Comparison of ENCODE assay signal across 7 cellular contexts in genomic region chr9:121268598-121269029, GRCh38. TPM values are rescaled to one million over a fixed set of nuclear protein-coding genes. Genes with fewer than 3 reads are reported as not detected.
DNase-seq lines count a peak whose midpoint lies in the region; ATAC-seq, FAIRE-seq and TF ChIP-seq lines count a peak whose summit lies in the region.

No MANE protein-coding gene starts in this region.

- H3K4me3 Mint-ChIP-seq in activated T-helper 1 cell treated with anti-CD3 and anti-CD28 coated beads, Interleukin-12 subunit alpha, Interleukin-12 subunit beta, Interleukin-2, Interleukin-4 antibody, amounts not matched to agents 30 ng/mL and 10 ng/mL and 1 ng/mL, durations not matched to agents 14 hours and 24 hours and 36 hours, result peak overlapping the region; percentile 71

- ATAC-seq in HG03342 (IDR thresholded peaks at IDR 0.05; ENCODE audit: unreplicated experiment), result peak; percentile 55

- peak; percentile 31 for DNase-seq in GM19239 (ENCODE audit: insufficient read length, low spot score)
- no peak for DNase-seq in activated T-helper 1 cell treated with anti-CD3 and anti-CD28 coated beads, Interleukin-12 subunit alpha, Interleukin-12 subunit beta, Interleukin-2, Interleukin-4 antibody, amounts not matched to agents 30 ng/mL and 10 ng/mL and 1 ng/mL, durations not matched to agents 14 hours and 24 hours and 36 hours (ENCODE audit: low spot score)
- no peak for DNase-seq in hepatocyte (ENCODE audit: low spot score)
- peak; percentile 39 for DNase-seq in small intestine
- no peak for DNase-seq in stimulated activated CD4-positive, alpha-beta T cell treated with anti-CD3 and anti-CD28 coated beads, Interleukin-15, amount 100 ng/mL, for 24 hours
- DNase-seq in NCI-H748 (lab: John Stamatoyannopoulos, UW; ENCODE audit: unreplicated experiment), result no peak

- H3K36me3 ChIP-seq in hepatocyte (replicated peaks; ENCODE audit: insufficient read depth, low read depth) (no peaks in the 10 kb centered on the region), small intestine (ENCODE audit: control insufficient read depth in 2 of 2, insufficient read depth in 2 of 2, low read length in 2 of 2) (no peaks in the 10 kb centered on the region)

- no peak for FAIRE-seq in GM19239 (lab: Jason Lieb, UNC)
- no peak for FAIRE-seq in small intestine (lab: Jason Lieb, UNC)

- H3K4me3 ChIP-seq in hepatocyte, result peak overlapping the region; percentile 100
- peak overlapping the region; percentile 48 to 61 for H3K4me3 ChIP-seq in small intestine (ENCODE audit: low read depth in 1 of 2, low read length in 2 of 2)

- H3K4me1 Mint-ChIP-seq in activated T-helper 1 cell treated with anti-CD3 and anti-CD28 coated beads, Interleukin-12 subunit alpha, Interleukin-12 subunit beta, Interleukin-2, Interleukin-4 antibody, amounts not matched to agents 30 ng/mL and 10 ng/mL and 1 ng/mL, durations not matched to agents 14 hours and 24 hours and 36 hours (ENCODE audit: low read depth), result peaks cover 20% of the 10 kb centered on the region

- H3K27me3 ChIP-seq in hepatocyte (no peaks in the 10 kb centered on the region), small intestine (ENCODE audit: control insufficient read depth in 2 of 2, insufficient read depth in 2 of 2, low read length in 2 of 2) (no peaks in the 10 kb centered on the region)

- intact Hi-C loops in activated T-helper 1 cell treated with anti-CD3 and anti-CD28 coated beads, Interleukin-12 subunit alpha, Interleukin-12 subunit beta, Interleukin-2, Interleukin-4 antibody, amounts not matched to agents 30 ng/mL and 10 ng/mL and 1 ng/mL, durations not matched to agents 14 hours and 24 hours and 36 hours (cut with micrococcal nuclease), result no loop called here

- H4K20me1 ChIP-seq in hepatocyte (ENCODE audit: insufficient read depth, poor library complexity, severe bottlenecking), result no peaks in the 10 kb centered on the region

- WGBS in hepatocyte (ENCODE audit: low lambda C conversion rate, missing lambda C conversion rate), result 8% methylated on average over 4 of the region's 5 CpGs
- WGBS in small intestine, 3 donors, result 5 to 11% (median 11%) methylated on average over 4 to 5 of the region's 5 CpGs

- H3K27ac Mint-ChIP-seq in activated T-helper 1 cell treated with anti-CD3 and anti-CD28 coated beads, Interleukin-12 subunit alpha, Interleukin-12 subunit beta, Interleukin-2, Interleukin-4 antibody, amounts not matched to agents 30 ng/mL and 10 ng/mL and 1 ng/mL, durations not matched to agents 14 hours and 24 hours and 36 hours, result no peak overlapping the region

- no peaks in the 10 kb centered on the region for H3K9me3 Mint-ChIP-seq in activated T-helper 1 cell treated with anti-CD3 and anti-CD28 coated beads, Interleukin-12 subunit alpha, Interleukin-12 subunit beta, Interleukin-2, Interleukin-4 antibody, amounts not matched to agents 30 ng/mL and 10 ng/mL and 1 ng/mL, durations not matched to agents 14 hours and 24 hours and 36 hours

- H3K9me3 ChIP-seq in hepatocyte (ENCODE audit: low read depth) (no peaks in the 10 kb centered on the region), small intestine (ENCODE audit: control insufficient read depth, low read depth) (no peaks in the 10 kb centered on the region)

- H3K9me2 ChIP-seq in hepatocyte (replicated peaks; ENCODE audit: insufficient read depth), result no peaks in the 10 kb centered on the region

- peaks cover 43% of the 10 kb centered on the region for H3K27me3 Mint-ChIP-seq in activated T-helper 1 cell treated with anti-CD3 and anti-CD28 coated beads, Interleukin-12 subunit alpha, Interleukin-12 subunit beta, Interleukin-2, Interleukin-4 antibody, amounts not matched to agents 30 ng/mL and 10 ng/mL and 1 ng/mL, durations not matched to agents 14 hours and 24 hours and 36 hours (ENCODE audit: insufficient read depth)

- peaks cover 46% of the 10 kb centered on the region for H3K4me1 ChIP-seq in hepatocyte (ENCODE audit: insufficient read depth)
- peaks cover 0 to 5% of the 10 kb centered on the region in 2 donors for H3K4me1 ChIP-seq in small intestine (ENCODE audit: control insufficient read depth in 2 of 2, insufficient read depth in 1 of 2, low read depth in 1 of 2, low read length in 1 of 2)

- TF ChIP-seq CTCF in hepatocyte (IDR thresholded peaks at IDR 0.05; ENCODE audit: poor library complexity), result no peak

- peak overlapping the region; percentile 93 for H3K27ac ChIP-seq in hepatocyte
- peak overlapping the region in 1 of 2 donors; percentile 76 for H3K27ac ChIP-seq in small intestine (ENCODE audit: low read depth in 1 of 2, low read length in 1 of 2)

- H3K79me2 ChIP-seq in hepatocyte, result peaks cover 48% of the 10 kb centered on the region

- H3K36me3 Mint-ChIP-seq in activated T-helper 1 cell treated with anti-CD3 and anti-CD28 coated beads, Interleukin-12 subunit alpha, Interleukin-12 subunit beta, Interleukin-2, Interleukin-4 antibody, amounts not matched to agents 30 ng/mL and 10 ng/mL and 1 ng/mL, durations not matched to agents 14 hours and 24 hours and 36 hours (ENCODE audit: low read depth), result peaks cover 3% of the 10 kb centered on the region

- peak overlapping the region; percentile 100 for H3K4me2 ChIP-seq in hepatocyte

- H2AFZ ChIP-seq in hepatocyte, result peak overlapping the region; percentile 68

RNA-seq across cellular contexts. Expression of gene GSN, which starts 0.7 kb away (rescaled TPM):
- 1.5 and 2.5 TPM in 2 replicates for total RNA-seq in activated T-helper 1 cell treated with anti-CD3 and anti-CD28 coated beads, Interleukin-12 subunit alpha, Interleukin-12 subunit beta, Interleukin-2, Interleukin-4 antibody, amounts not matched to agents 30 ng/mL and 10 ng/mL and 1 ng/mL, durations not matched to agents 14 hours and 24 hours and 36 hours
- 369 and 396 TPM in 2 replicates for total RNA-seq in hepatocyte
- 321 and 404 TPM in 2 replicates for polyA plus RNA-seq in hepatocyte
- 100 to 1,000 TPM; 196 to 380 (median 205) TPM for polyA plus RNA-seq in small intestine

Comparison
In these comparisons a context has a peak if more than half of its experiments do, and no peak if none do; other contexts are left out.
1. DNase-seq: peak in GM19239 (single experiment) and small intestine (single experiment); none in activated T-helper 1 cell treated with anti-CD3 and anti-CD28 coated beads, Interleukin-12 subunit alpha, Interleukin-12 subunit beta, Interleukin-2, Interleukin-4 antibody, amounts not matched to agents 30 ng/mL and 10 ng/mL and 1 ng/mL, durations not matched to agents 14 hours and 24 hours and 36 hours (single experiment), hepatocyte (single experiment), stimulated activated CD4-positive, alpha-beta T cell treated with anti-CD3 and anti-CD28 coated beads, Interleukin-15, amount 100 ng/mL, for 24 hours (single experiment) and NCI-H748 (single experiment).
2. RNA of gene GSN, which starts 0.7 kb away (total RNA-seq): 369 to 396 TPM in hepatocyte; 1.5 to 2.5 TPM in activated T-helper 1 cell treated with anti-CD3 and anti-CD28 coated beads, Interleukin-12 subunit alpha, Interleukin-12 subunit beta, Interleukin-2, Interleukin-4 antibody, amounts not matched to agents 30 ng/mL and 10 ng/mL and 1 ng/mL, durations not matched to agents 14 hours and 24 hours and 36 hours; every median in the first group is over 100 times any median in the second.